20 cellular contexts compared by ENCODE assay signal in genomic region chr1:22487781-22488180, GRCh38.
"Had no signal": no experiment of that assay in that cellular context is flagged by ENCODE, and none has a peak within 500 bp of the region (broad histone marks: within the 10 kb centered on the region; RNA-seq: fewer than 3 reads in every experiment).

No MANE protein-coding gene starts in this region.

- H3K27me3 ChIP-seq: body of pancreas, stomach, testis, upper lobe of left lung had no signal

- H3K27ac ChIP-seq: body of pancreas, prostate gland, stomach, testis, upper lobe of left lung had no signal

- ATAC-seq: activated CD4-positive, alpha-beta T cell treated with anti-CD3 and anti-CD28 coated beads for 36 hours; activated T-cell treated with anti-CD3 and anti-CD28 coated beads, Interleukin-2, amount 50 U/mL, for 4 hours; body of pancreas; effector memory CD8-positive, alpha-beta T cell; SK-N-SH treated with all-trans-retinoic acid at 6 μM for 48 hours had no signal

- DNase-seq: activated CD4-positive, alpha-beta memory T cell treated with anti-CD3 and anti-CD28 coated beads, Interleukin-2, amount 10 ng/mL, durations not matched to agents 7 days and 5 days; activated CD4-positive, alpha-beta T cell treated with anti-CD3 and anti-CD28 coated beads for 36 hours; activated effector memory CD4-positive, alpha-beta T cell treated with Interleukin-2 at 50 U/mL for 16 hours; activated naive CD4-positive, alpha-beta T cell treated with anti-CD3 and anti-CD28 coated beads, Interleukin-2, amount 50 U/mL, for 16 hours; activated T-cell treated with anti-CD3 and anti-CD28 coated beads, Interleukin-2, amount 50 U/mL, for 4 hours; amygdala; body of pancreas; effector memory CD8-positive, alpha-beta T cell; kidney; stimulated activated CD4-positive, alpha-beta T cell treated with anti-CD3 and anti-CD28 coated beads, Interleukin-12 subunit alpha, Interleukin-12 subunit beta, amount 100 ng/mL, for 4 hours; stimulated activated CD4-positive, alpha-beta T cell treated with anti-CD3 and anti-CD28 coated beads, Interleukin-2, amount 100 ng/mL, for 24 hours; stomach; T-helper 1 cell; T1000; testis; upper lobe of left lung had no signal

- H3K4me3 ChIP-seq: body of pancreas, prostate gland, stomach, testis, upper lobe of left lung had no signal

- H3K4me3 Mint-ChIP-seq: activated CD4-positive, alpha-beta memory T cell treated with anti-CD3 and anti-CD28 coated beads, Interleukin-2, amount 10 ng/mL, durations not matched to agents 7 days and 5 days; activated CD4-positive, alpha-beta T cell treated with anti-CD3 and anti-CD28 coated beads for 36 hours; activated T-cell treated with anti-CD3 and anti-CD28 coated beads, Interleukin-2, amount 50 U/mL, for 4 hours; dendritic cell treated with granulocyte-macrophage colony-stimulating factor and Interleukin-4, amounts not matched to agents 40 ng/mL and 50 ng/mL, for 4 days; effector memory CD8-positive, alpha-beta T cell; nephron had no signal

- H3K4me1 ChIP-seq: prostate gland, testis had no signal

- H3K36me3 ChIP-seq: prostate gland had no signal

- H3K9me3 ChIP-seq: prostate gland, testis had no signal

- H3K27ac Mint-ChIP-seq: activated CD4-positive, alpha-beta memory T cell treated with anti-CD3 and anti-CD28 coated beads, Interleukin-2, amount 10 ng/mL, durations not matched to agents 7 days and 5 days; activated CD4-positive, alpha-beta T cell treated with anti-CD3 and anti-CD28 coated beads for 36 hours; dendritic cell treated with granulocyte-macrophage colony-stimulating factor and Interleukin-4, amounts not matched to agents 40 ng/mL and 50 ng/mL, for 4 days; effector memory CD8-positive, alpha-beta T cell; nephron had no signal

- H3K4me1 Mint-ChIP-seq: nephron had no signal

- H3K27me3 Mint-ChIP-seq: activated CD4-positive, alpha-beta memory T cell treated with anti-CD3 and anti-CD28 coated beads, Interleukin-2, amount 10 ng/mL, durations not matched to agents 7 days and 5 days; activated CD4-positive, alpha-beta T cell treated with anti-CD3 and anti-CD28 coated beads for 36 hours; dendritic cell treated with granulocyte-macrophage colony-stimulating factor and Interleukin-4, amounts not matched to agents 40 ng/mL and 50 ng/mL, for 4 days; effector memory CD8-positive, alpha-beta T cell had no signal
